ENCODE assay signal across 17 cellular contexts in genomic region chr5:78243639-78244038, GRCh38. TPM values are rescaled to one million over a fixed set of nuclear protein-coding genes. Genes with fewer than 3 reads are reported as not detected.
DNase-seq lines count a peak whose midpoint lies in the region; ATAC-seq, FAIRE-seq and TF ChIP-seq lines count a peak whose summit lies in the region.
"Had no signal": no experiment of that assay in that cellular context is flagged by ENCODE, and none has a peak within 500 bp of the region (broad histone marks: within the 10 kb centered on the region; RNA-seq: fewer than 3 reads in every experiment).

No MANE protein-coding gene starts in this region.

- intact Hi-C loops in Right ventricle myocardium inferior (cut with DNase I), result no loop called here

- TF ChIP-seq EP300 in A549 (IDR thresholded peaks at IDR 0.05), result no peak

- H3K4me2 ChIP-seq in A549, result no peak overlapping the region

- H3K4me1 ChIP-seq in A549, result peaks cover 10% of the 10 kb centered on the region; the same call in 1 of the 3 replicates
- no peaks in the 10 kb centered on the region for H3K4me1 ChIP-seq in adipocyte (ENCODE audit: control insufficient read depth, insufficient read depth, low read length)
- H3K4me1 ChIP-seq: psoas muscle, uterus had no signal

- no peak for TF ChIP-seq RAD21 in A549 (conservative IDR thresholded peaks at IDR 0.05 in 1 of 2, IDR thresholded peaks at IDR 0.05 in 1 of 2)

- H3K4me3 ChIP-seq in A549, result no peak overlapping the region
- H3K4me3 ChIP-seq in adipocyte (ENCODE audit: low read length), result no peak overlapping the region
- H3K4me3 ChIP-seq in foreskin fibroblast (ENCODE audit: low read depth in 1 of 2, low read length in 2 of 2), result no peak overlapping the region
- H3K4me3 ChIP-seq: psoas muscle, uterus had no signal

- ATAC-seq in A549 (no peak), Right ventricle myocardium inferior (no peak)
- no peak for ATAC-seq in activated naive CD4-positive, alpha-beta T cell treated with anti-CD3 and anti-CD28 coated beads, Interleukin-2, amount 50 U/mL, for 72 hours
- ATAC-seq: psoas muscle had no signal

- no peak for FAIRE-seq in A549 (lab: Jason Lieb, UNC)
- peak; percentile 65 for FAIRE-seq in GM12892 (lab: Jason Lieb, UNC)
- FAIRE-seq in frontal cortex (lab: Jason Lieb, UNC), result no peak

- no peak for TF ChIP-seq CTCF in A549 (IDR thresholded peaks at IDR 0.05)
- no peak for TF ChIP-seq CTCF in foreskin fibroblast (IDR thresholded peaks at IDR 0.05; ENCODE audit: low read depth, low read length)

- CTCF ChIA-PET in A549 (lab: Yijun Ruan, JAX), result no interaction called here

- peaks cover 5 to 6% of the 10 kb centered on the region in 2 donors for H3K36me3 Mint-ChIP-seq in activated naive CD4-positive, alpha-beta T cell treated with anti-CD3 and anti-CD28 coated beads, Interleukin-2, amount 50 U/mL, for 72 hours

- H3K36me3 ChIP-seq in adipocyte (ENCODE audit: control insufficient read depth, insufficient read depth, low read length, severe bottlenecking), result peaks cover 13% of the 10 kb centered on the region
- H3K36me3 ChIP-seq: uterus had no signal

- no peak for TF ChIP-seq POLR2A in A549 (IDR thresholded peaks at IDR 0.05; ENCODE audit: low read length)
- no peak for TF ChIP-seq POLR2A in GM12892 (IDR thresholded peaks at IDR 0.05; ENCODE audit: low read depth, low read length)

- H3K9me3 ChIP-seq in A549, result no peaks in the 10 kb centered on the region
- no peaks in the 10 kb centered on the region for H3K9me3 ChIP-seq in adipocyte (ENCODE audit: control insufficient read depth, low read length)
- H3K9me3 ChIP-seq: psoas muscle, uterus had no signal

- H3K27me3 ChIP-seq in adipocyte (replicated peaks; ENCODE audit: control insufficient read depth, insufficient read depth, low read length), result no peaks in the 10 kb centered on the region
- H3K27me3 ChIP-seq: uterus had no signal

- H3K27ac ChIP-seq in A549, result no peak overlapping the region
- H3K27ac ChIP-seq: psoas muscle, uterus had no signal

- DNase-seq in A549 (ENCODE audit: low read depth in 1 of 2, low spot score in 1 of 2) (no peak), GM12892 (ENCODE audit: insufficient read length) (no peak), adipocyte (ENCODE audit: low read depth) (peak; percentile 36), foreskin fibroblast (peak; percentile 23 to 43), NOMO-1 treated with DMSO at 0.1 percent for 48 hours (lab: John Stamatoyannopoulos, UW; ENCODE audit: unreplicated experiment) (no peak), Right ventricle myocardium inferior (ENCODE audit: missing footprints) (no peak), frontal cortex (ENCODE audit: low spot score in 2 of 2) (no peak)
- no peak for DNase-seq in activated naive CD4-positive, alpha-beta T cell treated with anti-CD3 and anti-CD28 coated beads, Interleukin-2, amount 50 U/mL, for 72 hours (ENCODE audit: low spot score in 2 of 2)
- DNase-seq: activated CD4-positive, alpha-beta memory T cell treated with anti-CD3 and anti-CD28 coated beads, Interleukin-2, amount 10 ng/mL, durations not matched to agents 7 days and 5 days; activated effector memory CD4-positive, alpha-beta T cell treated with anti-CD3 and anti-CD28 coated beads, Interleukin-2, amount 50 U/mL, for 16 hours; erythroblast; NCI-H1694 treated with DMSO at 0.1 percent for 48 hours; NCI-H69; psoas muscle; Right ventricle myocardium superior; uterus had no signal

- H3K27ac Mint-ChIP-seq in activated naive CD4-positive, alpha-beta T cell treated with anti-CD3 and anti-CD28 coated beads, Interleukin-2, amount 50 U/mL, for 72 hours, result no peak overlapping the region
- H3K27ac Mint-ChIP-seq: activated CD4-positive, alpha-beta memory T cell treated with anti-CD3 and anti-CD28 coated beads, Interleukin-2, amount 10 ng/mL, durations not matched to agents 7 days and 5 days; B cell had no signal

- H3K9me3 Mint-ChIP-seq in activated naive CD4-positive, alpha-beta T cell treated with anti-CD3 and anti-CD28 coated beads, Interleukin-2, amount 50 U/mL, for 72 hours, result no peaks in the 10 kb centered on the region
- H3K9me3 Mint-ChIP-seq: activated CD4-positive, alpha-beta memory T cell treated with anti-CD3 and anti-CD28 coated beads, Interleukin-2, amount 10 ng/mL, durations not matched to agents 7 days and 5 days had no signal

- POLR2A ChIA-PET in A549 (lab: Yijun Ruan, JAX), result no interaction called here

- H3K9ac ChIP-seq in adipocyte (ENCODE audit: low read length), result no peak overlapping the region

TF ChIP-seq in A549, 52 proteins besides CTCF, POLR2A, EP300 and RAD21:
- no peak for TF ChIP-seq FOSL2 (IDR thresholded peaks at IDR 0.05)
- 0 out of 2 replicates have a peak, but pooled peaks have one; percentile 3 for TF ChIP-seq FOSL2 (CRISPR knock-in tag; IDR thresholded peaks at IDR 0.05)
- no peak for TF ChIP-seq RCOR1 (IDR thresholded peaks at IDR 0.05; ENCODE audit: low read depth, low read length)
TF ChIP-seq in A549: peak in this region for 1.

RNA-seq across cellular contexts. Expression of gene AP3B1, which starts 50.9 kb away (rescaled TPM):
- 70.5 and 86.1 TPM in 2 replicates for polyA plus RNA-seq in A549 (2011; rRNA removed)
- polyA plus RNA-seq in A549 (2012; cell fraction: cytosol; rRNA removed), result 14.5 and 15.3 TPM in 2 replicates
- 14.6 and 24.0 TPM in 2 replicates for polyA plus RNA-seq in A549 (2012; cell fraction: nucleus; rRNA removed)
- 45.7 to 52.4 TPM (median 51.3 TPM) in 3 replicates for polyA plus RNA-seq in A549 (2017; fragmentation: RNase III; extraction: RNeasy Plus Mini Kit Qiagen cat#74134 plus additional on column Dnase treatment)
- 41.8 and 43.0 TPM in 2 replicates for polyA minus RNA-seq in A549 (2011; rRNA and poly(A)+ RNA removed)
- polyA plus RNA-seq in GM12892 (2012; ENCODE audit: missing spikeins), result 30.0 TPM
- total RNA-seq in Right ventricle myocardium inferior, result 21.3 TPM
- 42.0 TPM for total RNA-seq in frontal cortex
- 10 to 100 TPM; 46.1 to 46.5 TPM for total RNA-seq in activated naive CD4-positive, alpha-beta T cell treated with anti-CD3 and anti-CD28 coated beads, Interleukin-2, amount 50 U/mL, for 72 hours

Comparison
In these comparisons a context has a peak if more than half of its experiments do, and no peak if none do; other contexts are left out.
1. DNase-seq: peak in adipocyte (single experiment) and foreskin fibroblast (2 of 2); none in A549 (0 of 2), GM12892 (single experiment), NOMO-1 treated with DMSO at 0.1 percent for 48 hours (single experiment), Right ventricle myocardium inferior (single experiment), frontal cortex (0 of 2) and activated naive CD4-positive, alpha-beta T cell treated with anti-CD3 and anti-CD28 coated beads, Interleukin-2, amount 50 U/mL, for 72 hours (0 of 2).